Comparison of ENCODE assay signal across 11 cellular contexts in genomic region chr12:96368233-96368632, GRCh38. TPM values are rescaled to one million over a fixed set of nuclear protein-coding genes. Genes with fewer than 3 reads are reported as not detected.
DNase-seq lines count a peak whose midpoint lies in the region; ATAC-seq lines count a peak whose summit lies in the region.
"Had no signal": no experiment of that assay in that cellular context is flagged by ENCODE, and none has a peak within 500 bp of the region (broad histone marks: within the 10 kb centered on the region; RNA-seq: fewer than 3 reads in every experiment).

No MANE protein-coding gene starts in this region.

- POLR2A ChIA-PET in naive thymus-derived CD4-positive, alpha-beta T cell (lab: Charles Lee) = no interaction called here

- DNase-seq in DMS 273 (lab: John Stamatoyannopoulos, UW; ENCODE audit: unreplicated experiment) (peak; percentile 64), NCI-H446 treated with DMSO at 0.1 percent for 48 hours (lab: John Stamatoyannopoulos, UW) (peak; percentile 54), fibroblast of gingiva (ENCODE audit: low read depth) (peak; percentile 17)
- no peak for DNase-seq in naive thymus-derived CD4-positive, alpha-beta T cell
- DNase-seq: activated naive CD4-positive, alpha-beta T cell treated with anti-CD3 and anti-CD28 coated beads, Interleukin-2, amount 50 U/mL, for 16 hours; CD4-positive, alpha-beta memory T cell; WERI-Rb-1 had no signal

- no peaks in the 10 kb centered on the region for H3K27me3 Mint-ChIP-seq in naive thymus-derived CD4-positive, alpha-beta T cell
- H3K27me3 Mint-ChIP-seq: CD4-positive, alpha-beta memory T cell had no signal

- peaks cover 15 to 35% of the 10 kb centered on the region in 2 donors for H3K4me1 ChIP-seq in naive thymus-derived CD4-positive, alpha-beta T cell (ENCODE audit: control insufficient read depth in 2 of 2, insufficient read depth in 2 of 2, low read length in 2 of 2)

- H3K36me3 ChIP-seq in naive thymus-derived CD4-positive, alpha-beta T cell (ENCODE audit: control insufficient read depth in 2 of 3, insufficient read depth in 3 of 3, low read length in 3 of 3) = no peaks in the 10 kb centered on the region
- H3K36me3 ChIP-seq: WERI-Rb-1 had no signal

- peak overlapping the region in 7 of 10 donors; percentile 18 to 66 (median 58) for H3K4me3 Mint-ChIP-seq in naive thymus-derived CD4-positive, alpha-beta T cell

- H3K9me3 ChIP-seq in naive thymus-derived CD4-positive, alpha-beta T cell (ENCODE audit: control insufficient read depth in 2 of 3, low read length in 3 of 3) = no peaks in the 10 kb centered on the region

- CTCF ChIA-PET in naive thymus-derived CD4-positive, alpha-beta T cell (lab: Charles Lee) = interaction anchor here (0.8 kb wide), 1 partner anchor 30 kb away, joined by 3 read pairs; no protein-coding TSS in a partner anchor

- intact Hi-C loops in naive thymus-derived CD4-positive, alpha-beta T cell (cut with micrococcal nuclease) = no loop called here

- H3K4me3 ChIP-seq in naive thymus-derived CD4-positive, alpha-beta T cell (ENCODE audit: low read length) = no peak overlapping the region

- no peak for ATAC-seq in naive thymus-derived CD4-positive, alpha-beta T cell
- ATAC-seq in GM18498 (IDR thresholded peaks at IDR 0.05; ENCODE audit: unreplicated experiment) (no peak), GM21447 (IDR thresholded peaks at IDR 0.05; ENCODE audit: unreplicated experiment) (no peak), HG02885 (IDR thresholded peaks at IDR 0.05; ENCODE audit: poor library complexity, unreplicated experiment) (no peak)
- no peak for ATAC-seq in activated CD4-positive, CD25-positive, alpha-beta regulatory T cell treated with anti-CD3 and anti-CD28 coated beads, Interleukin-2, amount 50 U/mL, for 24 hours

- peak overlapping the region in 1 of 9 donors; percentile 5 for H3K27ac Mint-ChIP-seq in naive thymus-derived CD4-positive, alpha-beta T cell

- H3K27me3 ChIP-seq in naive thymus-derived CD4-positive, alpha-beta T cell (ENCODE audit: control insufficient read depth in 2 of 2, insufficient read depth in 2 of 2, low read length in 2 of 2) = no peaks in the 10 kb centered on the region

- no peak overlapping the region for H3K27ac ChIP-seq in naive thymus-derived CD4-positive, alpha-beta T cell (ENCODE audit: low read depth, low read length)
- H3K27ac ChIP-seq: WERI-Rb-1 had no signal

- no peaks in the 10 kb centered on the region for H3K9me3 Mint-ChIP-seq in naive thymus-derived CD4-positive, alpha-beta T cell
- H3K9me3 Mint-ChIP-seq: CD4-positive, alpha-beta memory T cell had no signal

- H3K36me3 Mint-ChIP-seq in naive thymus-derived CD4-positive, alpha-beta T cell = peaks cover 0 to 13% (median 7%) of the 10 kb centered on the region in 5 donors

- peaks cover 46 to 95% (median 87%) of the 10 kb centered on the region in 7 donors for H3K4me1 Mint-ChIP-seq in naive thymus-derived CD4-positive, alpha-beta T cell

RNA-seq across cellular contexts. Expression of gene CDK17, which starts 32.0 kb away (rescaled TPM):
- 100 to 1,000 TPM in 2 of 5 experiments, 10 to 100 TPM in 3; 39.7 to 112 (median 67.9) TPM for total RNA-seq in naive thymus-derived CD4-positive, alpha-beta T cell
- 10 to 100 TPM; 30.0 to 50.8 TPM for polyA plus RNA-seq in naive thymus-derived CD4-positive, alpha-beta T cell

Comparison
In these comparisons a context has a peak if more than half of its experiments do, and no peak if none do; other contexts are left out.
1. DNase-seq: peak in DMS 273 (single experiment), NCI-H446 treated with DMSO at 0.1 percent for 48 hours (single experiment) and fibroblast of gingiva (single experiment); none in naive thymus-derived CD4-positive, alpha-beta T cell (0 of 9).